24 cellular contexts compared by ENCODE assay signal in the genomic region with DNA sequence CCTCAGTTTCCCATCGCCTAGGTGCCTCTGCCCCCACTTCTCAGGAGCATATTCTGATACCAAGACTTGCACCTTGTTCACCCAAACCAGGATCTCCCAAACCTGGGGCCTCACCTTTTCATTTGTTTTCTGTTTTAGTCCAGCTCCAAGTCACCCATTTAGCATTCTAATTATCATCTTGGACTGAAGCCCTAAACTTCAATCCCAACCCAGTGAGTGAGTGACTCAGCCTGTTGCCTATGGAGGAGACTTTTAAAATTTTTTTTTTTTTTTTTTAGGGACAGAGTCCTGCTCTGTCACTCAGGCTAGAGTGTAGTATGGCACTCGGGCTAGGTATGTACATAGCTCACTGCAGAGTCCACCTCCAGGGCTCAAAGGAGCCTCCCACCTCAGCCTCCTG.
"Had no signal": no experiment of that assay in that cellular context is flagged by ENCODE, and none has a peak within 500 bp of the region (broad histone marks: within the 10 kb centered on the region; RNA-seq: fewer than 3 reads in every experiment).

No MANE protein-coding gene starts in this region.

- H3K27ac ChIP-seq: hepatocyte, left ventricle myocardium inferior, lower lobe of right lung, neural progenitor cell, ovary, right atrium auricular region, suprapubic skin, thyroid gland, vagina had no signal

- H3K36me3 ChIP-seq: left ventricle myocardium inferior, lower lobe of right lung, neural progenitor cell, ovary, right atrium auricular region, suprapubic skin, thyroid gland, vagina had no signal

- FAIRE-seq: endothelial cell of umbilical vein, kidney, small intestine had no signal

- H2AFZ ChIP-seq: hepatocyte, neural progenitor cell had no signal

- H3K4me1 ChIP-seq: left ventricle myocardium inferior, lower lobe of right lung, neural progenitor cell, right atrium auricular region, suprapubic skin, thyroid gland, vagina had no signal

- H3K9ac ChIP-seq: neural progenitor cell had no signal

- H3K27me3 ChIP-seq: hepatocyte, ovary, right atrium auricular region, thyroid gland, vagina had no signal

- H3K9me3 ChIP-seq: left ventricle myocardium inferior, lower lobe of right lung, ovary, right atrium auricular region, suprapubic skin, thyroid gland, vagina had no signal

- DNase-seq: effector CD4-positive, alpha-beta T cell; endodermal cell; erythroblast; foreskin melanocyte; head of caudate nucleus; kidney; left cardiac atrium; left ventricle myocardium inferior; lower lobe of right lung; midbrain; nucleus accumbens; ovary; small intestine; stimulated activated CD4-positive, alpha-beta T cell treated with anti-CD3 and anti-CD28 coated beads, Interleukin-12 subunit alpha, Interleukin-12 subunit beta, amount 100 ng/mL, for 4 hours; stimulated activated CD4-positive, alpha-beta T cell treated with anti-CD3 and anti-CD28 coated beads, Interleukin-2, amount 100 ng/mL, for 48 hours; stimulated activated naive CD4-positive, alpha-beta T cell treated with Interleukin-2 at 50 U/mL for 16 hours; thyroid gland had no signal

- H3K4me2 ChIP-seq: hepatocyte, neural progenitor cell had no signal

- H3K79me2 ChIP-seq: hepatocyte had no signal

- ATAC-seq: left cardiac atrium; lower lobe of right lung; natural killer cell treated with Interleukin-12 subunit alpha and Interleukin-12 subunit beta and Interleukin-15 and Interleukin-18, amount 100 ng/mL, for 72 hours had no signal

- H3K4me3 ChIP-seq: hepatocyte, left ventricle myocardium inferior, lower lobe of right lung, neural progenitor cell, ovary, right atrium auricular region, suprapubic skin, thyroid gland, vagina had no signal
